In genomic region chr11:127275771-127276170, GRCh38 we compare ENCODE assay signal across 21 cellular contexts.
DNase-seq lines count a peak whose midpoint lies in the region; ATAC-seq, FAIRE-seq and TF ChIP-seq lines count a peak whose summit lies in the region.
"Had no signal": no experiment of that assay in that cellular context is flagged by ENCODE, and none has a peak within 500 bp of the region (broad histone marks: within the 10 kb centered on the region; RNA-seq: fewer than 3 reads in every experiment).

No MANE protein-coding gene starts in this region.

- H3K36me3 ChIP-seq in Loucy (ENCODE audit: insufficient read depth, low read length) = no peaks in the 10 kb centered on the region
- H3K36me3 ChIP-seq in pancreas = no peaks in the 10 kb centered on the region
- H3K36me3 ChIP-seq in brain microvascular endothelial cell (replicated peaks) = no peaks in the 10 kb centered on the region

- H3K4me3 Mint-ChIP-seq in H9 (no peak overlapping the region), WTC11 (no peak overlapping the region)
- H3K4me3 Mint-ChIP-seq in activated CD4-positive, alpha-beta T cell treated with anti-CD3 and anti-CD28 coated beads, Interleukin-2, amount 10 ng/mL, durations not matched to agents 24 days and 14 days = no peak overlapping the region
- H3K4me3 Mint-ChIP-seq: CD8-positive, alpha-beta memory T cell; IgD-negative memory B cell; T-cell had no signal

- DNase-seq in H9 (no peak), WTC11 (ENCODE audit: low spot score) (no peak), pancreas (no peak), kidney glomerular epithelial cell (lab: John Stamatoyannopoulos, UW) (no peak), brain microvascular endothelial cell (no peak)
- no peak for DNase-seq in activated CD4-positive, alpha-beta T cell treated with anti-CD3 and anti-CD28 coated beads, Interleukin-2, amount 10 ng/mL, durations not matched to agents 24 days and 14 days
- DNase-seq: ACHN; C1 segment of cervical spinal cord; CD8-positive, alpha-beta memory T cell; HCEC 1CT; NCI-H1417 treated with DMSO at 0.1 percent for 48 hours; NCI-H1930; NCI-H2171; NCI-H446; NCI-H69; SIG-M5; T-cell had no signal

- TF ChIP-seq CTCF in H9 (conservative IDR thresholded peaks at IDR 0.05) = no peak
- no peak for TF ChIP-seq CTCF in Loucy (conservative IDR thresholded peaks at IDR 0.05; ENCODE audit: low read length)
- no peak for TF ChIP-seq CTCF in WTC11 (IDR thresholded peaks at IDR 0.05)
- no peak for TF ChIP-seq CTCF in pancreas (IDR thresholded peaks at IDR 0.05)
- TF ChIP-seq CTCF in brain microvascular endothelial cell (IDR thresholded peaks at IDR 0.05; ENCODE audit: low read depth, low read length, missing control alignments) = no peak

- H3K4me1 ChIP-seq in H9 (ENCODE audit: insufficient read depth, low read length) = peaks cover 4% of the 10 kb centered on the region; the same call in 1 of the 2 replicates
- H3K4me1 ChIP-seq in Loucy (ENCODE audit: insufficient read depth, low read length, poor library complexity, severe bottlenecking) = peaks cover 25% of the 10 kb centered on the region
- no peaks in the 10 kb centered on the region for H3K4me1 ChIP-seq in pancreas

- H3K18ac ChIP-seq in H9 (ENCODE audit: insufficient read length, low read depth, low read length) = no peak overlapping the region

- in situ Hi-C loops in brain microvascular endothelial cell (cut with HindIII; ENCODE audit: low pct_ligation_motif_present, low sequenced_read_pairs) = no loop called here

- H3K56ac ChIP-seq in H9 (ENCODE audit: insufficient read length, low read depth, low read length) = no peak overlapping the region

- POLR2A ChIA-PET in WTC11 (lab: Charles Lee) = no interaction called here

- no peak overlapping the region for H3K27ac ChIP-seq in H9 (ENCODE audit: insufficient read length, low read depth, low read length)
- peak overlapping the region in 1 of 4 donors; percentile 12 for H3K27ac ChIP-seq in pancreas
- H3K27ac ChIP-seq in brain microvascular endothelial cell = no peak overlapping the region

- H3K27me3 ChIP-seq in H9 (ENCODE audit: insufficient read depth, low read length) = no peaks in the 10 kb centered on the region
- no peaks in the 10 kb centered on the region for H3K27me3 ChIP-seq in Loucy (ENCODE audit: insufficient read depth, low read length, poor library complexity, severe bottlenecking)
- H3K27me3 ChIP-seq in pancreas = no peaks in the 10 kb centered on the region
- H3K27me3 ChIP-seq in brain microvascular endothelial cell (replicated peaks) = no peaks in the 10 kb centered on the region

- no peak overlapping the region for H3K14ac ChIP-seq in H9 (ENCODE audit: insufficient read depth, low read length)

- no peak overlapping the region for H2BK15ac ChIP-seq in H9 (ENCODE audit: low read depth, low read length)

- no CpG with 5 or more reads among the region's 9 CpGs for WGBS in H9 (ENCODE audit: extremely low coverage, insufficient read length, low lambda C conversion rate)
- 36 to 37% methylated on average over 9 of the region's 9 CpGs for WGBS in pancreas, 2 donors

- H2BK12ac ChIP-seq in H9 (ENCODE audit: insufficient read length, low read depth, low read length) = no peak overlapping the region

- H3K4me3 ChIP-seq in Loucy (ENCODE audit: low read length, poor library complexity, severe bottlenecking) (peak overlapping the region; percentile 13), pancreas (no peak overlapping the region), brain microvascular endothelial cell (ENCODE audit: low read depth, low read length) (no peak overlapping the region)

- no peak overlapping the region for H2BK20ac ChIP-seq in H9 (ENCODE audit: low read depth, low read length, poor library complexity, severe bottlenecking)

- H3F3A ChIP-seq in Loucy (ENCODE audit: low read depth) = no peaks in the 10 kb centered on the region

- no peak for FAIRE-seq in pancreas (lab: Jason Lieb, UNC)
- FAIRE-seq: D721Med had no signal

- H2AFZ ChIP-seq in H9 (ENCODE audit: low read length) = no peak overlapping the region
- H2AFZ ChIP-seq in Loucy (ENCODE audit: low read length) = no peak overlapping the region

- H3K79me2 ChIP-seq in H9 (ENCODE audit: insufficient read depth, low read length) (no peaks in the 10 kb centered on the region), Loucy (ENCODE audit: insufficient read depth, low read length) (no peaks in the 10 kb centered on the region)

- no peak overlapping the region for H3T11ph ChIP-seq in H9 (ENCODE audit: low read length)

- H3K27ac Mint-ChIP-seq in H9 (peak overlapping the region in 2 of 3 experiments; percentile 2 to 27; a peak in 3 of 7 replicates), WTC11 (no peak overlapping the region)
- no peak overlapping the region for H3K27ac Mint-ChIP-seq in activated CD4-positive, alpha-beta T cell treated with anti-CD3 and anti-CD28 coated beads, Interleukin-2, amount 10 ng/mL, durations not matched to agents 24 days and 14 days
- H3K27ac Mint-ChIP-seq: CD8-positive, alpha-beta memory T cell; IgD-negative memory B cell; T-cell had no signal

- H4K8ac ChIP-seq in H9 (replicated peaks; ENCODE audit: insufficient read length, low read depth, low read length) = no peak overlapping the region

- H3K4ac ChIP-seq in H9 (ENCODE audit: low read depth, low read length) = no peak overlapping the region

- H3K4me1 Mint-ChIP-seq in H9 (peaks cover 12 to 13% of the 10 kb centered on the region in 2 experiments), WTC11 (peaks cover 10% of the 10 kb centered on the region)
- no peaks in the 10 kb centered on the region for H3K4me1 Mint-ChIP-seq in activated CD4-positive, alpha-beta T cell treated with anti-CD3 and anti-CD28 coated beads, Interleukin-2, amount 10 ng/mL, durations not matched to agents 24 days and 14 days
- H3K4me1 Mint-ChIP-seq: CD8-positive, alpha-beta memory T cell; T-cell had no signal

- no peaks in the 10 kb centered on the region for H3K23me2 ChIP-seq in H9 (ENCODE audit: insufficient read length, low read depth, low read length, poor library complexity, severe bottlenecking)

- H3K9me3 ChIP-seq in H9 (ENCODE audit: control insufficient read depth, low read depth, low read length) = no peaks in the 10 kb centered on the region
- no peaks in the 10 kb centered on the region for H3K9me3 ChIP-seq in Loucy (ENCODE audit: insufficient read depth, low read depth, low read length)
- H3K9me3 ChIP-seq in pancreas = no peaks in the 10 kb centered on the region

- intact Hi-C loops in pancreas (cut with DNase I) = no loop called here
- intact Hi-C loops in activated CD4-positive, alpha-beta T cell treated with anti-CD3 and anti-CD28 coated beads, Interleukin-2, amount 10 ng/mL, durations not matched to agents 24 days and 14 days (cut with micrococcal nuclease) = no loop called here

- H2AK5ac ChIP-seq in H9 (ENCODE audit: insufficient read length, low read length) = no peak overlapping the region

- H3K79me1 ChIP-seq in H9 (ENCODE audit: insufficient read depth, low read depth, low read length, poor library complexity, severe bottlenecking) = no peaks in the 10 kb centered on the region

- no peak overlapping the region for H2BK5ac ChIP-seq in H9 (ENCODE audit: insufficient read length, low read length)

- H3K9me3 Mint-ChIP-seq in H9 (no peaks in the 10 kb centered on the region), WTC11 (no peaks in the 10 kb centered on the region)
- no peaks in the 10 kb centered on the region for H3K9me3 Mint-ChIP-seq in activated CD4-positive, alpha-beta T cell treated with anti-CD3 and anti-CD28 coated beads, Interleukin-2, amount 10 ng/mL, durations not matched to agents 24 days and 14 days

- H4K5ac ChIP-seq in H9 (ENCODE audit: insufficient read length, low read depth, low read length) = no peak overlapping the region

- CTCF ChIA-PET in WTC11 (lab: Charles Lee) = no interaction called here

- H4K91ac ChIP-seq in H9 (ENCODE audit: insufficient read length, low read depth, low read length) = no peak overlapping the region

- H3K36me3 Mint-ChIP-seq in H9 (ENCODE audit: insufficient read depth in 1 of 3, low read depth in 3 of 3) (no peaks in the 10 kb centered on the region), WTC11 (no peaks in the 10 kb centered on the region)
- no peaks in the 10 kb centered on the region for H3K36me3 Mint-ChIP-seq in activated CD4-positive, alpha-beta T cell treated with anti-CD3 and anti-CD28 coated beads, Interleukin-2, amount 10 ng/mL, durations not matched to agents 24 days and 14 days (ENCODE audit: low read depth)
- H3K36me3 Mint-ChIP-seq: CD8-positive, alpha-beta memory T cell; IgD-negative memory B cell; T-cell had no signal

- no peak overlapping the region for H3K4me2 ChIP-seq in H9 (ENCODE audit: insufficient read depth, insufficient read length, low read length)
- H3K4me2 ChIP-seq in Loucy (ENCODE audit: low read depth, low read length, poor library complexity, severe bottlenecking) = peak overlapping the region; percentile 62

- H3K9ac ChIP-seq in H9 (ENCODE audit: extremely low read depth, insufficient read length, low read length) = no peak overlapping the region
- no peak overlapping the region for H3K9ac ChIP-seq in Loucy (ENCODE audit: low read depth, low read length, poor library complexity, severe bottlenecking)

- no peak overlapping the region for H3K23ac ChIP-seq in H9 (ENCODE audit: insufficient read length, low read depth, low read length)

- H3K27me3 Mint-ChIP-seq in H9 (ENCODE audit: low read depth) (no peaks in the 10 kb centered on the region), WTC11 (ENCODE audit: low read depth) (no peaks in the 10 kb centered on the region)
- no peaks in the 10 kb centered on the region for H3K27me3 Mint-ChIP-seq in activated CD4-positive, alpha-beta T cell treated with anti-CD3 and anti-CD28 coated beads, Interleukin-2, amount 10 ng/mL, durations not matched to agents 24 days and 14 days
- H3K27me3 Mint-ChIP-seq: CD8-positive, alpha-beta memory T cell; IgD-negative memory B cell had no signal

- no peak overlapping the region for H2BK120ac ChIP-seq in H9 (ENCODE audit: low read depth, low read length, poor library complexity, severe bottlenecking)

- ATAC-seq in WTC11 (0 out of 2 replicates have a peak, but pooled peaks have one; percentile 24), pancreas (peak in 3 of 4 donors; percentile 30 to 44 (median 38))
- ATAC-seq: SK-N-SH treated with all-trans-retinoic acid at 6 μM for 48 hours, T-cell had no signal

- H3K9me2 ChIP-seq in Loucy (replicated peaks; ENCODE audit: low read depth, low read length) = no peaks in the 10 kb centered on the region

- H4K20me1 ChIP-seq in H9 (ENCODE audit: control insufficient read depth, insufficient read depth, insufficient read length) (no peaks in the 10 kb centered on the region), Loucy (ENCODE audit: insufficient read depth, low read length, poor library complexity, severe bottlenecking) (no peaks in the 10 kb centered on the region)

TF ChIP-seq in WTC11, 78 proteins besides CTCF, POLR2A, EP300 and RAD21 (continues in another document):
- no peak for TF ChIP-seq EMX1 (CRISPR knock-in tag; IDR thresholded peaks at IDR 0.05)
- no peak for TF ChIP-seq CBFB (CRISPR knock-in tag; IDR thresholded peaks at IDR 0.05; ENCODE audit: low read depth)
- no peak for TF ChIP-seq SMAD4 (CRISPR knock-in tag; IDR thresholded peaks at IDR 0.05)

Comparison
In these comparisons a context has a peak if more than half of its experiments do, and no peak if none do; other contexts are left out.
1. H3K27ac Mint-ChIP-seq: peak in H9 (2 of 3); none in WTC11 (single experiment) and activated CD4-positive, alpha-beta T cell treated with anti-CD3 and anti-CD28 coated beads, Interleukin-2, amount 10 ng/mL, durations not matched to agents 24 days and 14 days (single experiment).